ENCODE assay signal across 17 cellular contexts in genomic region chr19:48090281-48090802, GRCh38. TPM values are rescaled to one million over a fixed set of nuclear protein-coding genes. Genes with fewer than 3 reads are reported as not detected.
DNase-seq lines count a peak whose midpoint lies in the region; ATAC-seq and TF ChIP-seq lines count a peak whose summit lies in the region.
"Had no signal": no experiment of that assay in that cellular context is flagged by ENCODE, and none has a peak within 500 bp of the region (broad histone marks: within the 10 kb centered on the region; RNA-seq: fewer than 3 reads in every experiment).

No MANE protein-coding gene starts in this region.

- no peaks in the 10 kb centered on the region for H3K9me3 ChIP-seq in lower lobe of right lung
- H3K9me3 ChIP-seq: psoas muscle had no signal

- H3K4me3 Mint-ChIP-seq in MCF 10A (ENCODE audit: unreplicated experiment), result no peak overlapping the region
- H3K4me3 Mint-ChIP-seq: activated CD8-positive, alpha-beta memory T cell treated with anti-CD3 and anti-CD28 coated beads, Interleukin-2, amount 10 ng/mL, durations not matched to agents 7 days and 5 days; naive B cell had no signal

- DNase-seq in A172 (ENCODE audit: low spot score) (peak; percentile 18), H4 (ENCODE audit: low spot score) (peak; percentile 88), NCI-H69 (lab: John Stamatoyannopoulos, UW) (peak; percentile 15), fibroblast of peridontal ligament (ENCODE audit: extremely low read depth) (peak; percentile 13), lower lobe of right lung (no peak), MCF 10A (ENCODE audit: unreplicated experiment) (no peak), Right ventricle myocardium superior (no peak)
- DNase-seq: activated CD8-positive, alpha-beta memory T cell treated with anti-CD3 and anti-CD28 coated beads, Interleukin-2, amount 10 ng/mL, durations not matched to agents 7 days and 5 days; activated naive CD4-positive, alpha-beta T cell treated with Interleukin-2 at 50 U/mL for 16 hours; foreskin keratinocyte; left ventricle myocardium superior; naive B cell; psoas muscle had no signal

- POLR2A ChIA-PET in MCF 10A (lab: Yijun Ruan, JAX), result interaction anchor here (0.6 kb wide), 1 partner anchor 13 kb away, joined by 3 read pairs; no protein-coding TSS in a partner anchor

- CTCF ChIA-PET in MCF 10A (lab: Yijun Ruan, JAX), result interaction anchor here (0.6 to 1.1 kb wide), 3 partner anchors 8 to 206 kb away, joined by 3 read pairs; no protein-coding TSS in a partner anchor

- peaks cover 4% of the 10 kb centered on the region for H3K27me3 ChIP-seq in lower lobe of right lung (ENCODE audit: low read depth)

- ATAC-seq in lower lobe of right lung, result no peak
- no peak for ATAC-seq in GM18867 (IDR thresholded peaks at IDR 0.05; ENCODE audit: unreplicated experiment)
- no peak for ATAC-seq in Right ventricle myocardium superior (ENCODE audit: poor library complexity)
- ATAC-seq: activated CD8-positive, alpha-beta memory T cell treated with anti-CD3 and anti-CD28 coated beads, Interleukin-2, amount 10 ng/mL, durations not matched to agents 7 days and 5 days; foreskin keratinocyte; left ventricle myocardium superior; psoas muscle had no signal

- H3K4me1 Mint-ChIP-seq in MCF 10A (ENCODE audit: insufficient read depth, unreplicated experiment), result peaks cover 5% of the 10 kb centered on the region

- H3K9me3 Mint-ChIP-seq in MCF 10A (ENCODE audit: unreplicated experiment), result peaks cover 12% of the 10 kb centered on the region

- intact Hi-C loops in lower lobe of right lung (cut with DNase I), result no loop called here
- intact Hi-C loops in MCF 10A (cut with micrococcal nuclease), result no loop called here
- intact Hi-C loops in Right ventricle myocardium superior (cut with DNase I), result no loop called here

- BruUV-seq in MCF 10A (replicated peaks; lab: Mats Ljungman, UMichigan), result no TSS peak

- no peaks in the 10 kb centered on the region for H3K36me3 ChIP-seq in lower lobe of right lung

- H3K36me3 Mint-ChIP-seq in MCF 10A (ENCODE audit: insufficient read depth, unreplicated experiment), result no peaks in the 10 kb centered on the region

- H3K4me1 ChIP-seq in lower lobe of right lung, result no peaks in the 10 kb centered on the region
- H3K4me1 ChIP-seq: foreskin keratinocyte, psoas muscle had no signal

- no peak overlapping the region for H3K27ac Mint-ChIP-seq in MCF 10A (ENCODE audit: low read depth, unreplicated experiment)
- H3K27ac Mint-ChIP-seq: activated CD8-positive, alpha-beta memory T cell treated with anti-CD3 and anti-CD28 coated beads, Interleukin-2, amount 10 ng/mL, durations not matched to agents 7 days and 5 days; naive B cell had no signal

- TF ChIP-seq CTCF in lower lobe of right lung (IDR thresholded peaks at IDR 0.05) (no peak), MCF 10A (IDR thresholded peaks at IDR 0.05; ENCODE audit: unreplicated experiment) (no peak)

- no peak overlapping the region for H3K27ac ChIP-seq in lower lobe of right lung
- H3K27ac ChIP-seq: foreskin keratinocyte, psoas muscle had no signal

- H3K4me3 ChIP-seq in lower lobe of right lung, result no peak overlapping the region
- H3K4me3 ChIP-seq: psoas muscle had no signal

- H3K27me3 Mint-ChIP-seq in MCF 10A (ENCODE audit: insufficient read depth, unreplicated experiment), result peaks cover 74% of the 10 kb centered on the region

RNA-seq across cellular contexts. Expression of gene PLA2G4C, which starts 20.3 kb away (rescaled TPM):
- total RNA-seq in A172 (2014; rRNA removed; shearing (Covaris generic)), result 8.0 and 8.4 TPM in 2 replicates
- 2.8 and 3.0 TPM in 2 replicates for total RNA-seq in H4 (2014; rRNA removed; shearing (Covaris generic))
- total RNA-seq in lower lobe of right lung (11.2 TPM), MCF 10A (2022) (1.1 and 1.4 TPM in 2 replicates), Right ventricle myocardium superior (38.6 TPM)

RNA-seq across cellular contexts. Expression of gene CABP5, which starts 46.5 kb away (rescaled TPM):
- not detected in 2 replicates for total RNA-seq in A172 (2014; rRNA removed; shearing (Covaris generic))
- 0.47 TPM in 1 of 2 replicates, not detected in the other for total RNA-seq in H4 (2014; rRNA removed; shearing (Covaris generic))
- total RNA-seq in lower lobe of right lung (not detected), MCF 10A (2022) (not detected in 2 replicates), Right ventricle myocardium superior (not detected)
- total RNA-seq: activated CD8-positive, alpha-beta memory T cell treated with anti-CD3 and anti-CD28 coated beads, Interleukin-2, amount 10 ng/mL, durations not matched to agents 7 days and 5 days; foreskin keratinocyte; HT1080; left ventricle myocardium superior; OCI-LY7; subcutaneous adipose tissue had no signal

Comparison
In these comparisons a context has a peak if more than half of its experiments do, and no peak if none do; other contexts are left out.
1. DNase-seq: peak in A172 (single experiment), H4 (single experiment), NCI-H69 (single experiment) and fibroblast of peridontal ligament (single experiment); none in lower lobe of right lung (single experiment), MCF 10A (single experiment) and Right ventricle myocardium superior (single experiment).